ENCODE assay signal across 13 cellular contexts in the genomic region with DNA sequence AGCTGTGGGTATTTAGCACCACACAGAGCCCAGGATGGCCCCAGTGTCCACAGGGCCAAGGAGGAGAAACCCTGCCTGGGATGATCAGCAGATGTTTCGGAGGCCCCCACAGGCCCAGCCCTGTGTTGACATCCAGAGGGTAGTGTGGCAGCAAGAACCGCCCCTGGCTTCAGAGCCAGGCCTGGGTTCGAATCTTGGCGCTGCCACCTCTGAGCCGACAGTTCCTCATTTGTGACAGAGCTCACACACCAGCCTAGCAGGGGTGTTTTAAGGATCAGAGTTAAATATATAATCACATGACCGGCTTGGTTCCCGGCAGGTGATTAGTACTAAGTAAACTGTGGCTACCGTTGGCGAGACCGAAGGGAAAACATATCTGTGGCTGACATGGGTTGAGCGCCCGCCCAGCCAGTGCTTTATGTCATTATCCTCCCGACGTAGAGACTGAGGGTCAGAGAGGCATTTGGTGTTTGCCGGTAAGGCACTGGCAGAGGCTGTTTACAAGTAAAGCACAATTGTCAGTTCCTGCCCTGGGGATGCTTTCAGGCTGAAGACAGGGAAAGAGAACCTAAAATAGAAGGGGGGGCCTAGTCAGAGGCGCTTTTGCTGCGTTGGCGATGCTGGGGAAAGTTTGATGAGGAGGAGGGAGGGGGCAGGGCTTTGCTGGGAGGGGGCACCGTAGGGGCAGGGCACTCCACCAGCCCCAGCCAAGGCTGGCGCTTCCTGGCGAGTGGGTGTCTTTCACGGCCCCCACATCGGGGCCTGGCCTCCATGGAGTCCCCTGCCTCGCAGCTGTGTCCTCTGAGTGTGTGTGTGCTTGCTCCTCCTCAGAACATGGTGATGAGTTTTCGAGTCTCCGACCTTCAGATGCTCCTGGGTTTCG. TPM values are rescaled to one million over a fixed set of nuclear protein-coding genes. Genes with fewer than 3 reads are reported as not detected.
A peak's percentile ranks its signal among the peaks of the same experiment; 100 is the strongest.
DNase-seq lines count a peak whose midpoint lies in the region; ATAC-seq and TF ChIP-seq lines count a peak whose summit lies in the region.
"Had no signal": no experiment of that assay in that cellular context is flagged by ENCODE, and none has a peak within 500 bp of the region (broad histone marks: within the 10 kb centered on the region; RNA-seq: fewer than 3 reads in every experiment).

No MANE protein-coding gene starts in this region.

- CTCF ChIA-PET in MCF 10A (lab: Yijun Ruan, JAX), result no interaction called here

- H3K4me3 Mint-ChIP-seq in MCF 10A (ENCODE audit: unreplicated experiment), result no peak overlapping the region
- H3K4me3 Mint-ChIP-seq: activated CD4-positive, alpha-beta T cell treated with anti-CD3 and anti-CD28 coated beads for 36 hours; GM23338 had no signal

- peak overlapping the region in 1 of 2 donors; percentile 12 for H3K9ac ChIP-seq in liver (ENCODE audit: low read depth in 1 of 2, low read length in 2 of 2)

- ATAC-seq in GM19035 (IDR thresholded peaks at IDR 0.05; ENCODE audit: unreplicated experiment), result no peak
- ATAC-seq in HG02610 (IDR thresholded peaks at IDR 0.05; ENCODE audit: unreplicated experiment), result no peak
- ATAC-seq: activated CD4-positive, alpha-beta T cell treated with anti-CD3 and anti-CD28 coated beads for 36 hours; GM23338 had no signal

- H3K27ac ChIP-seq in breast epithelium, result peak overlapping the region; percentile 74 to 76
- H3K27ac ChIP-seq in VCaP, result peak overlapping the region; percentile 18; the same call in 1 of the 2 replicates
- peak overlapping the region; percentile 75 to 78 for H3K27ac ChIP-seq in liver (ENCODE audit: low read depth in 1 of 2, low read length in 2 of 2)
- peak overlapping the region in 3 of 4 donors; percentile 77 to 95 (median 91) for H3K27ac ChIP-seq in tibial nerve

- H3K27me3 Mint-ChIP-seq in MCF 10A (ENCODE audit: insufficient read depth, unreplicated experiment), result no peaks in the 10 kb centered on the region
- H3K27me3 Mint-ChIP-seq: activated CD4-positive, alpha-beta T cell treated with anti-CD3 and anti-CD28 coated beads for 36 hours had no signal

- H3K36me3 Mint-ChIP-seq in MCF 10A (ENCODE audit: insufficient read depth, unreplicated experiment), result peaks cover 15% of the 10 kb centered on the region

- TF ChIP-seq CTCF in breast epithelium (IDR thresholded peaks at IDR 0.05) (no peak), MCF 10A (IDR thresholded peaks at IDR 0.05; ENCODE audit: unreplicated experiment) (no peak), VCaP (conservative IDR thresholded peaks at IDR 0.05) (no peak), liver (IDR thresholded peaks at IDR 0.05; ENCODE audit: low read depth, low read length, missing input control) (no peak), tibial nerve (IDR thresholded peaks at IDR 0.05) (no peak), lower leg skin (IDR thresholded peaks at IDR 0.05) (no peak)

- no peak for TF ChIP-seq EP300 in tibial nerve (IDR thresholded peaks at IDR 0.05)

- no peaks in the 10 kb centered on the region for H3K9me3 Mint-ChIP-seq in MCF 10A (ENCODE audit: unreplicated experiment)
- H3K9me3 Mint-ChIP-seq: GM23338 had no signal

- H3K36me3 ChIP-seq in breast epithelium (no peaks in the 10 kb centered on the region), liver (ENCODE audit: control insufficient read depth in 4 of 4, insufficient read depth in 3 of 4, low read depth in 1 of 4, low read length in 3 of 4) (peaks cover 0 to 17% (median 9%) of the 10 kb centered on the region in 4 donors), tibial nerve (peaks cover 3 to 36% (median 12%) of the 10 kb centered on the region in 3 donors)

- BruUV-seq in MCF 10A (replicated peaks; lab: Mats Ljungman, UMichigan), result no TSS peak

- WGBS in liver, result 60% methylated on average over 27 of the region's 27 CpGs
- WGBS in tibial nerve, 2 donors, result 63 to 72% methylated on average over 25 to 27 of the region's 27 CpGs
- WGBS in lower leg skin, 2 donors, result 84 to 88% methylated on average over 27 of the region's 27 CpGs

- intact Hi-C loops in breast epithelium (cut with DNase I; ENCODE audit: low total_unique reads), result no loop called here
- intact Hi-C loops in MCF 10A (cut with micrococcal nuclease), result no loop called here
- intact Hi-C loops in lower leg skin (cut with DNase I; ENCODE audit: low total_unique reads), result no loop called here

- no peak overlapping the region for H3K27ac Mint-ChIP-seq in MCF 10A (ENCODE audit: low read depth, unreplicated experiment)
- H3K27ac Mint-ChIP-seq: activated CD4-positive, alpha-beta T cell treated with anti-CD3 and anti-CD28 coated beads for 36 hours; GM23338 had no signal

- peak; percentile 24 to 37 for TF ChIP-seq RAD21 in liver (IDR thresholded peaks at IDR 0.05)

- no peak for TF ChIP-seq POLR2A in breast epithelium (IDR thresholded peaks at IDR 0.05)
- no peak for TF ChIP-seq POLR2A in tibial nerve (IDR thresholded peaks at IDR 0.05)
- no peak for TF ChIP-seq POLR2A in lower leg skin (IDR thresholded peaks at IDR 0.05)

- POLR2A ChIA-PET in MCF 10A (lab: Yijun Ruan, JAX), result no interaction called here

- no peaks in the 10 kb centered on the region for H3K9me3 ChIP-seq in breast epithelium
- no peaks in the 10 kb centered on the region for H3K9me3 ChIP-seq in liver (ENCODE audit: control insufficient read depth in 4 of 4, low read length in 3 of 4)
- H3K9me3 ChIP-seq in tibial nerve, result no peaks in the 10 kb centered on the region

- H3K27me3 ChIP-seq in breast epithelium (no peaks in the 10 kb centered on the region), liver (ENCODE audit: control insufficient read depth in 4 of 4, insufficient read depth in 4 of 4, low read length in 3 of 4) (no peaks in the 10 kb centered on the region), tibial nerve (no peaks in the 10 kb centered on the region)

- H3K4me3 ChIP-seq in breast epithelium, result peak overlapping the region in 1 of 3 donors; percentile 4
- H3K4me3 ChIP-seq in liver (ENCODE audit: low read depth in 1 of 3, low read length in 3 of 3), result no peak overlapping the region
- H3K4me3 ChIP-seq in tibial nerve, result no peak overlapping the region
- no peak overlapping the region for H3K4me3 ChIP-seq in lower leg skin (ENCODE audit: low read depth, poor library complexity, severe bottlenecking)
- H3K4me3 ChIP-seq: GM23338 had no signal

- H3K4me1 ChIP-seq in breast epithelium, result peaks cover 13 to 41% of the 10 kb centered on the region in 2 donors
- H3K4me1 ChIP-seq in liver (ENCODE audit: control insufficient read depth in 4 of 4, insufficient read depth in 4 of 4, low read length in 3 of 4), result peaks cover 26 to 80% (median 52%) of the 10 kb centered on the region in 4 donors
- H3K4me1 ChIP-seq in tibial nerve, result peaks cover 0 to 88% (median 71%) of the 10 kb centered on the region in 4 donors

- DNase-seq in breast epithelium (ENCODE audit: low spot score in 2 of 2), result peak; percentile 55 to 76
- no peak for DNase-seq in MCF 10A (ENCODE audit: unreplicated experiment)
- DNase-seq in tibial nerve (ENCODE audit: low spot score in 2 of 2), result no peak
- DNase-seq in lower leg skin (ENCODE audit: low spot score in 2 of 2), result no peak
- DNase-seq: ACHN; activated CD4-positive, alpha-beta T cell treated with anti-CD3 and anti-CD28 coated beads for 36 hours; DMS 273 treated with DMSO at 0.1 percent for 48 hours; NCI-H1048 had no signal

- peaks cover 17% of the 10 kb centered on the region for H3K4me1 Mint-ChIP-seq in MCF 10A (ENCODE audit: insufficient read depth, unreplicated experiment)

TF ChIP-seq in liver, 16 proteins besides CTCF, POLR2A, EP300 and RAD21 (continues in another document):
- TF ChIP-seq GABPA (IDR thresholded peaks at IDR 0.05 in 1 of 2, conservative IDR thresholded peaks at IDR 0.05 in 1 of 2), result peak in 1 of 2 donors; percentile 30
- peak; percentile 73 for TF ChIP-seq YY1 (IDR thresholded peaks at IDR 0.05)
- peak; percentile 92 for TF ChIP-seq FOXA2 (IDR thresholded peaks at IDR 0.05)
- no peak for TF ChIP-seq NR2F2 (IDR thresholded peaks at IDR 0.05)
- TF ChIP-seq JUND (IDR thresholded peaks at IDR 0.05), result peak in 1 of 2 donors; percentile 43
- no peak for TF ChIP-seq TAF1 (conservative IDR thresholded peaks at IDR 0.05)
- TF ChIP-seq FOXA1 (IDR thresholded peaks at IDR 0.05), result peak; percentile 84
- TF ChIP-seq EGR1 (IDR thresholded peaks at IDR 0.05; ENCODE audit: low read depth in 2 of 2), result no peak
- TF ChIP-seq SP1 (IDR thresholded peaks at IDR 0.05), result peak; percentile 67
- TF ChIP-seq RXRA (IDR thresholded peaks at IDR 0.05), result peak; percentile 77 to 91
- TF ChIP-seq, protein P1, sequence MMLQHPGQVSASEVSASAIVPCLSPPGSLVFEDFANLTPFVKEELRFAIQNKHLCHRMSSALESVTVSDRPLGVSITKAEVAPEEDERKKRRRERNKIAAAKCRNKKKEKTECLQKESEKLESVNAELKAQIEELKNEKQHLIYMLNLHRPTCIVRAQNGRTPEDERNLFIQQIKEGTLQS (IDR thresholded peaks at IDR 0.05), result no peak

RNA-seq across cellular contexts. Expression of a gene that starts 4.8 kb away (rescaled TPM):
- 10 to 100 TPM in 2 of 3 donors, 1 to 10 TPM in 1; 9.4 to 17.0 (median 15.7) TPM for total RNA-seq in breast epithelium
- 15.1 and 31.4 TPM in 2 replicates for total RNA-seq in MCF 10A (2022)
- total RNA-seq in liver, result 10 to 100 TPM; 10.8 to 14.1 TPM
- polyA plus RNA-seq in liver, result 10 to 100 TPM in 1 of 2 donors, 1 to 10 TPM in 1; 5.6 to 10.4 TPM
- 10 to 100 TPM; 23.0 to 32.4 (median 26.3) TPM for total RNA-seq in tibial nerve
- total RNA-seq in lower leg skin, result 10 to 100 TPM; 20.8 to 35.1 (median 26.9) TPM

RNA-seq across cellular contexts. Expression of a gene that starts 27.1 kb away (rescaled TPM):
- total RNA-seq in breast epithelium (1,000 to 10,000 TPM; 1,628 to 2,598 (median 1,993) TPM), MCF 10A (2022) (2,296 and 3,126 TPM in 2 replicates), liver (1,000 to 10,000 TPM in 1 of 2 donors, 100 to 1,000 TPM in 1; 945 to 1,090 TPM), tibial nerve (1,000 to 10,000 TPM; 1,233 to 1,650 (median 1,549) TPM), lower leg skin (1,000 to 10,000 TPM; 2,068 to 2,517 (median 2,443) TPM)
- polyA plus RNA-seq in liver, result 100 to 1,000 TPM; 244 to 691 TPM

RNA-seq across cellular contexts. Expression of a gene that starts 41.4 kb away (rescaled TPM):
- 10 to 100 TPM; 60.3 to 68.6 (median 62.6) TPM for total RNA-seq in breast epithelium
- total RNA-seq in MCF 10A (2022), result 60.9 and 61.2 TPM in 2 replicates
- total RNA-seq in liver, result 10 to 100 TPM; 20.9 to 29.5 TPM
- polyA plus RNA-seq in liver, result 10 to 100 TPM in 1 of 2 donors, 1 to 10 TPM in 1; 3.0 to 26.7 TPM
- 10 to 100 TPM; 58.8 to 87.7 (median 70.3) TPM for total RNA-seq in tibial nerve
- 10 to 100 TPM; 75.6 to 90.9 (median 82.2) TPM for total RNA-seq in lower leg skin

RNA-seq across cellular contexts. Expression of a gene that starts 54.4 kb away (rescaled TPM):
- 10 to 100 TPM; 29.0 to 38.7 (median 29.8) TPM for total RNA-seq in breast epithelium
- 32.7 and 35.1 TPM in 2 replicates for total RNA-seq in MCF 10A (2022)
- total RNA-seq in liver, result 10 to 100 TPM; 23.6 to 28.9 TPM
- polyA plus RNA-seq in liver, result 10 to 100 TPM in 1 of 2 donors, 1 to 10 TPM in 1; 2.9 to 11.7 TPM
- 10 to 100 TPM; 64.9 to 97.7 (median 86.7) TPM for total RNA-seq in tibial nerve
- 100 to 1,000 TPM; 138 to 162 (median 152) TPM for total RNA-seq in lower leg skin

Comparison
In these comparisons a context has a peak if more than half of its experiments do, and no peak if none do; other contexts are left out.
1. DNase-seq: peak in breast epithelium (2 of 2); none in MCF 10A (single experiment), tibial nerve (0 of 2) and lower leg skin (0 of 2).
2. H3K27ac ChIP-seq: peak in every context shown above with its lines; median percentile 91 in tibial nerve; 76 in liver; 75 in breast epithelium; 18 in VCaP.